1 cellular context compared by ENCODE assay signal in the genomic region with DNA sequence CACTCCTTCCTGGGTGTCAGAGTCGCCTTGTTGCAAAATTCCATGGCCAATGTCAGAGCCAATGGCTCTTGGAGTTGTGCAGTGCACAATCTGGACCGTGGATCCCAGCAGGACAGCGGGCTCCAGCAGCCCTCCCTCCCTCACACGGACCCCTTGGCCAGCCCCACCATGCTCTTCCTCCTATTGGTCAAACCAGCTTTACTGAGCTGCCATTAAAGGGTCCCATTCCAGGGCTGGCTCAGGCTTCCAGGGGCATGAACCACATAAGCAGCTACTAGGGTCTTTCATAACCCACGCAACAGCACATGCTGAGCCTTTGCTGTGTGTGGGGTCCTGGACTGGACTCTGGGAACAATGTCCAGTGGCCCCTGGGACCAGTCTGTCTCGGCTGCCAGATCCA.
TF ChIP-seq lines count a peak whose summit lies in the region.

No MANE protein-coding gene starts in this region.

TF ChIP-seq in SK-N-SH, 30 proteins besides CTCF, POLR2A, EP300 and RAD21:
- no peak for TF ChIP-seq YY1 (IDR thresholded peaks at IDR 0.05; ENCODE audit: low read depth)
- 0 out of 2 replicates have a peak, but pooled peaks have one; percentile 9 for TF ChIP-seq JUND (IDR thresholded peaks at IDR 0.05)
- TF ChIP-seq SIN3A (IDR thresholded peaks at IDR 0.05; ENCODE audit: borderline replicate concordance, low read depth, low read length): no peak
- no peak for TF ChIP-seq GATA2 (CRISPR knock-in tag; IDR thresholded peaks at IDR 0.05)
